ENCODE assay signal across 25 cellular contexts in genomic region chr1:67818162-67818561, GRCh38. TPM values are rescaled to one million over a fixed set of nuclear protein-coding genes. Genes with fewer than 3 reads are reported as not detected.
"Had no signal": no experiment of that assay in that cellular context is flagged by ENCODE, and none has a peak within 500 bp of the region (broad histone marks: within the 10 kb centered on the region; RNA-seq: fewer than 3 reads in every experiment).

No MANE protein-coding gene starts in this region.

- H3K36me3 ChIP-seq: gastroesophageal sphincter, neural progenitor cell, right atrium auricular region had no signal

- FAIRE-seq: colon had no signal

- H3K9me3 Mint-ChIP-seq: activated CD4-positive, alpha-beta memory T cell treated with anti-CD3 and anti-CD28 coated beads, Interleukin-2, amount 10 ng/mL, durations not matched to agents 7 days and 5 days; activated CD4-positive, alpha-beta T cell treated with anti-CD3 and anti-CD28 coated beads, Interleukin-2, amount 10 ng/mL, durations not matched to agents 7 days and 5 days; activated T-cell treated with anti-CD3 and anti-CD28 coated beads, Interleukin-2, amount 50 U/mL, for 24 hours; effector memory CD8-positive, alpha-beta T cell; naive B cell; stimulated activated naive B cell treated with anti-CD40 and anti-IgM and Interleukin-4, amounts not matched to agents 10 μg/mL and 1 μg/mL and 100 μg/mL, for 72 hours had no signal

- H3K27ac Mint-ChIP-seq: activated CD4-positive, alpha-beta memory T cell treated with anti-CD3 and anti-CD28 coated beads, Interleukin-2, amount 10 ng/mL, durations not matched to agents 7 days and 5 days; activated CD4-positive, alpha-beta T cell treated with anti-CD3 and anti-CD28 coated beads, Interleukin-2, amount 10 ng/mL, durations not matched to agents 7 days and 5 days; activated T-cell treated with anti-CD3 and anti-CD28 coated beads, Interleukin-2, amount 50 U/mL, for 24 hours; effector memory CD8-positive, alpha-beta T cell; naive B cell; neural progenitor cell; stimulated activated naive B cell treated with anti-CD40 and anti-IgM and Interleukin-4, amounts not matched to agents 10 μg/mL and 1 μg/mL and 100 μg/mL, for 72 hours; T-helper 17 cell had no signal

- H3K4me3 Mint-ChIP-seq: activated CD4-positive, alpha-beta memory T cell treated with anti-CD3 and anti-CD28 coated beads, Interleukin-2, amount 10 ng/mL, durations not matched to agents 7 days and 5 days; activated CD4-positive, alpha-beta T cell treated with anti-CD3 and anti-CD28 coated beads, Interleukin-2, amount 10 ng/mL, durations not matched to agents 7 days and 5 days; activated T-cell treated with anti-CD3 and anti-CD28 coated beads, Interleukin-2, amount 50 U/mL, for 24 hours; effector memory CD8-positive, alpha-beta T cell; naive B cell; neural progenitor cell; stimulated activated naive B cell treated with anti-CD40 and anti-IgM and Interleukin-4, amounts not matched to agents 10 μg/mL and 1 μg/mL and 100 μg/mL, for 72 hours; T-helper 17 cell had no signal

- DNase-seq: activated CD4-positive, alpha-beta memory T cell treated with anti-CD3 and anti-CD28 coated beads, Interleukin-2, amount 10 ng/mL, durations not matched to agents 7 days and 5 days; activated CD4-positive, alpha-beta T cell treated with anti-CD3 and anti-CD28 coated beads, Interleukin-2, amount 10 ng/mL, durations not matched to agents 7 days and 5 days; activated CD4-positive, CD25-positive, alpha-beta regulatory T cell treated with anti-CD3 and anti-CD28 coated beads, Interleukin-2, amount 50 U/mL, for 72 hours; activated CD8-positive, alpha-beta memory T cell treated with anti-CD3 and anti-CD28 coated beads, Interleukin-2, amount 50 U/mL, for 48 hours; activated gamma-delta T cell treated with Interleukin-2 at 50 U/mL for 16 hours; activated naive CD4-positive, alpha-beta T cell treated with anti-CD3 and anti-CD28 coated beads, Interleukin-2, amount 50 U/mL, for 16 hours; activated T-cell treated with anti-CD3 and anti-CD28 coated beads, Interleukin-2, amount 50 U/mL, for 24 hours; dorsolateral prefrontal cortex; effector memory CD8-positive, alpha-beta T cell; erythroblast; hippocampal formation; left cardiac atrium; left ventricle myocardium superior; naive B cell; occipital lobe; stimulated activated CD4-positive, alpha-beta T cell treated with anti-CD3 and anti-CD28 coated beads, Interleukin-15, amount 100 ng/mL, for 24 hours; stimulated activated CD4-positive, alpha-beta T cell treated with anti-CD3 and anti-CD28 coated beads, Interleukin-2, amount 100 ng/mL, for 24 hours; stimulated activated naive B cell treated with anti-CD40 and anti-IgM and Interleukin-4, amounts not matched to agents 10 μg/mL and 1 μg/mL and 100 μg/mL, for 72 hours; T-helper 17 cell; T1000; WERI-Rb-1 had no signal

- ATAC-seq: effector memory CD8-positive, alpha-beta T cell; gastroesophageal sphincter; left cardiac atrium; left ventricle myocardium superior; stimulated activated naive B cell treated with anti-CD40 and anti-IgM and Interleukin-4, amounts not matched to agents 10 μg/mL and 1 μg/mL and 100 μg/mL, for 72 hours; T-helper 17 cell had no signal

- H3K27ac ChIP-seq: dorsolateral prefrontal cortex, neural progenitor cell, right atrium auricular region, WERI-Rb-1 had no signal

- H3K9me3 ChIP-seq: gastroesophageal sphincter, right atrium auricular region had no signal

- H3K4me2 ChIP-seq: neural progenitor cell had no signal

- H3K4me1 Mint-ChIP-seq: activated CD4-positive, alpha-beta memory T cell treated with anti-CD3 and anti-CD28 coated beads, Interleukin-2, amount 10 ng/mL, durations not matched to agents 7 days and 5 days; activated CD4-positive, alpha-beta T cell treated with anti-CD3 and anti-CD28 coated beads, Interleukin-2, amount 10 ng/mL, durations not matched to agents 7 days and 5 days; naive B cell had no signal

- H2AFZ ChIP-seq: neural progenitor cell had no signal

- H3K4me3 ChIP-seq: dorsolateral prefrontal cortex, gastroesophageal sphincter, neural progenitor cell, right atrium auricular region had no signal

- H3K9ac ChIP-seq: neural progenitor cell had no signal

- H3K27me3 ChIP-seq: dorsolateral prefrontal cortex, gastroesophageal sphincter, neural progenitor cell, right atrium auricular region had no signal

- H3K36me3 Mint-ChIP-seq: naive B cell; stimulated activated naive B cell treated with anti-CD40 and anti-IgM and Interleukin-4, amounts not matched to agents 10 μg/mL and 1 μg/mL and 100 μg/mL, for 72 hours had no signal

RNA-seq across cellular contexts. Expression of gene GNG12, which starts 15.1 kb away (rescaled TPM):
- total RNA-seq: T-helper 17 cell had no signal
